ENCODE assay signal across 21 cellular contexts in the genomic region with DNA sequence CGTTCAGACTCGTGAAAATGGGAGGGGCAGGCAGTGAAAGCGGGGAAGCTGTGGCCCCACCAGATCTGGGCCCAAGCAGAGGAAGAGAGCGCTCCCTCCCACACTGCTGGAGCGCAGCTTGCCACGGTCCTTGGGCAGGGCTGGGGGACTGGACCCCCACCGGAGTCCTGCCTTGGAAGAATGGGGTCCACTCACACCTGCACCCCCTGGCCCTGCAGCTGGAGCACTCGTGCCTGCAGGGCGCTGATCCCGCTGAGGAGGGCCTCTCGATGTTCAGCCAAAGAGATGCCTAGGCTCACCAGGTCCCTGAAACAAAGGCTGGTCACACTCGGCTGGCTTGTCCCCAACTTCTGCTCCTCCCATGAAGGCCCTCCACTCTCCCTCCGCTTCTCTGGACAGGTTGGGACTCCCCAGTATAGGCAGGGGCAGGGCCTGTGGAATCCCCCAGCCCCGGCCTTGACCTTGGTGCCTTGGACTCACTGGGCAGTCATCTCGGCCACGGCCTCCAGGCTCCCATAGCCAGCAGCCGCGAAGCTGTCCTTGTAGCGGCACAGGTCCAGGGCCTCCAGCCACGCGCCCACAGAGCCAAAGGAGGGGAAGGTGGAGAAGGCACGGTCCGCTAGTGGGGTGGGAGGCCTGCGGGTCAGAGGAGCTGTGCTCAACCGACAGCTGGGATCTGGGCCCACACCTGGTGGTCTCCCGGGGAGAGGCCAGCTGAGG. TPM values are rescaled to one million over a fixed set of nuclear protein-coding genes. Genes with fewer than 3 reads are reported as not detected.
DNase-seq lines count a peak whose midpoint lies in the region; ATAC-seq, FAIRE-seq and TF ChIP-seq lines count a peak whose summit lies in the region.
"Had no signal": no experiment of that assay in that cellular context is flagged by ENCODE, and none has a peak within 500 bp of the region (broad histone marks: within the 10 kb centered on the region; RNA-seq: fewer than 3 reads in every experiment).

No MANE protein-coding gene starts in this region.

- peaks cover 4% of the 10 kb centered on the region for H3K9me1 ChIP-seq in K562 (ENCODE audit: control insufficient read depth, insufficient read depth, low read length)

- TF ChIP-seq EP300 in K562 (IDR thresholded peaks at IDR 0.05; ENCODE audit: low read length) = no peak

- no peaks in the 10 kb centered on the region for H3K9me3 Mint-ChIP-seq in glutamatergic neuron (ENCODE audit: unreplicated experiment)
- no peaks in the 10 kb centered on the region for H3K9me3 Mint-ChIP-seq in CD8-positive, alpha-beta memory T cell
- H3K9me3 Mint-ChIP-seq: CD8-positive, alpha-beta T cell; IgD-negative memory B cell had no signal

- no peaks in the 10 kb centered on the region for H3K36me3 Mint-ChIP-seq in glutamatergic neuron (ENCODE audit: unreplicated experiment)
- H3K36me3 Mint-ChIP-seq in CD8-positive, alpha-beta memory T cell = no peaks in the 10 kb centered on the region
- H3K36me3 Mint-ChIP-seq: CD8-positive, alpha-beta T cell; IgD-negative memory B cell had no signal

- DNase-seq in K562 (ENCODE audit: extremely low read depth in 1 of 4, low spot score in 3 of 4) = no peak
- peak; percentile 41 for DNase-seq in glutamatergic neuron
- no peak for DNase-seq in neuronal stem cell (ENCODE audit: low spot score)
- DNase-seq in DMS53 treated with DMSO at 0.1 percent for 48 hours (lab: John Stamatoyannopoulos, UW; ENCODE audit: unreplicated experiment) = no peak
- no peak for DNase-seq in EL
- no peak for DNase-seq in CD8-positive, alpha-beta memory T cell
- DNase-seq: CD8-positive, alpha-beta T cell; COR-L47; DMS 273 treated with DMSO at 0.1 percent for 48 hours; DMS53; GDM1; GM23248; HCEC 1CT had no signal

- peak overlapping the region; percentile 67 for H2BK5ac ChIP-seq in neuronal stem cell (ENCODE audit: low read length)

- BruUV-seq in K562 (replicated peaks; lab: Mats Ljungman, UMichigan) = no TSS peak

- H3K4me1 Mint-ChIP-seq in glutamatergic neuron (ENCODE audit: low read depth, unreplicated experiment) = no peaks in the 10 kb centered on the region
- H3K4me1 Mint-ChIP-seq in CD8-positive, alpha-beta memory T cell = no peaks in the 10 kb centered on the region
- H3K4me1 Mint-ChIP-seq: B cell, IgD-negative memory B cell had no signal

- H3K4ac ChIP-seq in neuronal stem cell (ENCODE audit: low read length) = no peak overlapping the region

- no peak overlapping the region for H4K8ac ChIP-seq in neuronal stem cell (ENCODE audit: low read depth, low read length)

- peaks cover 1% of the 10 kb centered on the region for H3K79me1 ChIP-seq in neuronal stem cell (ENCODE audit: low read depth, low read length)

- H3K4me3 Mint-ChIP-seq in glutamatergic neuron (ENCODE audit: unreplicated experiment) = no peak overlapping the region
- no peak overlapping the region for H3K4me3 Mint-ChIP-seq in CD8-positive, alpha-beta memory T cell
- H3K4me3 Mint-ChIP-seq: B cell; CD8-positive, alpha-beta T cell; IgD-negative memory B cell had no signal

- H2BK15ac ChIP-seq in neuronal stem cell (ENCODE audit: low read length) = peak overlapping the region; percentile 21

- CTCF ChIA-PET in K562 (lab: Yijun Ruan, JAX; ENCODE audit: low intra/inter-chr PET ratio) = no interaction called here
- CTCF ChIA-PET in CD8-positive, alpha-beta memory T cell (lab: Charles Lee) = no interaction called here

- no peak overlapping the region for H2AFZ ChIP-seq in K562 (ENCODE audit: low read depth, low read length)
- no peak overlapping the region for H2AFZ ChIP-seq in neuronal stem cell (ENCODE audit: low read length)
- H2AFZ ChIP-seq: GM23248 had no signal

- no peak for FAIRE-seq in K562 (lab: Jason Lieb, UNC)
- FAIRE-seq: GM12892, GM18507, HTR-8/SVneo had no signal

- no peak overlapping the region for H3K27ac Mint-ChIP-seq in glutamatergic neuron (ENCODE audit: unreplicated experiment)
- peak overlapping the region in 1 of 8 donors; percentile 43 for H3K27ac Mint-ChIP-seq in CD8-positive, alpha-beta memory T cell
- H3K27ac Mint-ChIP-seq: B cell; CD8-positive, alpha-beta T cell had no signal

- H3K27ac ChIP-seq in K562 (ENCODE audit: extremely low read depth, low read depth, low read length) = no peak overlapping the region
- no peak overlapping the region for H3K27ac ChIP-seq in neuronal stem cell (replicated peaks; ENCODE audit: low read length)
- no peak overlapping the region for H3K27ac ChIP-seq in CD8-positive, alpha-beta memory T cell (ENCODE audit: low read depth, low read length)
- H3K27ac ChIP-seq: BLaER1 treated with 17β-estradiol and CSF1 and Interleukin-3, amounts not matched to agents 10 nM and 100 nM; GM23248 had no signal

- no peaks in the 10 kb centered on the region for H3K79me2 ChIP-seq in K562 (ENCODE audit: control insufficient read depth, insufficient read depth, low read length)

- peak overlapping the region; percentile 75 for H3K23ac ChIP-seq in neuronal stem cell (ENCODE audit: low read depth, low read length, poor library complexity)

- H2AK5ac ChIP-seq in neuronal stem cell (ENCODE audit: low read depth, low read length) = peak overlapping the region; percentile 68

- in situ Hi-C loops in K562 (cut with MboI) = no loop called here

- H3K14ac ChIP-seq in neuronal stem cell (ENCODE audit: low read length) = no peak overlapping the region

- H4K20me1 ChIP-seq in K562 (replicated peaks; ENCODE audit: control insufficient read depth, insufficient read depth, low read length) = peaks cover 18% of the 10 kb centered on the region

- TF ChIP-seq CTCF in K562 (IDR thresholded peaks at IDR 0.05 in 2 of 3, conservative IDR thresholded peaks at IDR 0.05 in 1 of 3; ENCODE audit: insufficient read depth in 2 of 3, low read depth in 1 of 3, low read length in 3 of 3) (no peak), glutamatergic neuron (IDR thresholded peaks at IDR 0.05; ENCODE audit: partially characterized antibody, unreplicated experiment) (no peak)

- H3K4me1 ChIP-seq in K562 (replicated peaks in 1 of 2; ENCODE audit: control insufficient read depth in 2 of 2, insufficient read depth in 2 of 2, low read length in 2 of 2) (peaks cover 0 to 30% of the 10 kb centered on the region in 2 experiments; a peak in 2 of 5 replicates), neuronal stem cell (ENCODE audit: control insufficient read depth in 2 of 2, insufficient read depth in 1 of 2, low read depth in 1 of 2, low read length in 2 of 2) (peaks cover 0 to 15% of the 10 kb centered on the region in 2 donors)
- no peaks in the 10 kb centered on the region for H3K4me1 ChIP-seq in CD8-positive, alpha-beta memory T cell (ENCODE audit: insufficient read depth, low read length)

- intact Hi-C loops in K562 (cut with micrococcal nuclease) = no loop called here

- no peak; the same call in 2 of the 3 replicates for ATAC-seq in K562
- ATAC-seq: CD8-positive, alpha-beta T cell had no signal

- H3K4me2 ChIP-seq in K562 (ENCODE audit: insufficient read depth, low read length) = no peak overlapping the region
- no peak overlapping the region for H3K4me2 ChIP-seq in neuronal stem cell (ENCODE audit: insufficient read depth, low read length, poor library complexity, severe bottlenecking)
- H3K4me2 ChIP-seq: BLaER1 treated with 17β-estradiol and CSF1 and Interleukin-3, amounts not matched to agents 10 nM and 100 nM had no signal

- H3K4me3 ChIP-seq in K562 (no peak overlapping the region), neuronal stem cell (ENCODE audit: low read length in 2 of 2) (no peak overlapping the region)
- no peak overlapping the region for H3K4me3 ChIP-seq in CD8-positive, alpha-beta memory T cell (ENCODE audit: low read length)
- H3K4me3 ChIP-seq: BLaER1 treated with 17β-estradiol and CSF1 and Interleukin-3, amounts not matched to agents 10 nM and 100 nM; GM23248 had no signal

- H2BK120ac ChIP-seq in neuronal stem cell (ENCODE audit: low read depth, low read length) = no peak overlapping the region

- H3K27me3 ChIP-seq in K562 (ENCODE audit: control insufficient read depth in 2 of 2, insufficient read depth in 2 of 2, low read length in 2 of 2) (peaks cover 38 to 71% of the 10 kb centered on the region in 2 experiments), neuronal stem cell (ENCODE audit: control insufficient read depth in 3 of 3, insufficient read depth in 3 of 3, low read depth in 1 of 3, low read length in 3 of 3) (peaks cover 0 to 44% (median 0%) of the 10 kb centered on the region in 3 experiments)
- H3K27me3 ChIP-seq in CD8-positive, alpha-beta memory T cell (ENCODE audit: insufficient read depth, low read length, poor library complexity, severe bottlenecking) = no peaks in the 10 kb centered on the region
- H3K27me3 ChIP-seq: BLaER1 treated with 17β-estradiol and CSF1 and Interleukin-3, amounts not matched to agents 10 nM and 100 nM had no signal

- H3K9me3 ChIP-seq in K562 (replicated peaks; ENCODE audit: control insufficient read depth, insufficient read depth, low read depth, low read length) = no peaks in the 10 kb centered on the region
- H3K9me3 ChIP-seq in neuronal stem cell (replicated peaks in 1 of 2; ENCODE audit: control insufficient read depth in 2 of 2, insufficient read depth in 1 of 2, low read depth in 1 of 2, low read length in 2 of 2) = no peaks in the 10 kb centered on the region
- H3K9me3 ChIP-seq in CD8-positive, alpha-beta memory T cell (ENCODE audit: low read length) = no peaks in the 10 kb centered on the region
- H3K9me3 ChIP-seq: BLaER1 treated with 17β-estradiol and CSF1 and Interleukin-3, amounts not matched to agents 10 nM and 100 nM had no signal

- no peak for TF ChIP-seq RAD21 in K562 (CRISPR knock-in tag; conservative IDR thresholded peaks at IDR 0.05 in 1 of 2, IDR thresholded peaks at IDR 0.05 in 1 of 2)

- no peaks in the 10 kb centered on the region for H3K27me3 Mint-ChIP-seq in glutamatergic neuron (ENCODE audit: unreplicated experiment)
- peaks cover 4 to 16% of the 10 kb centered on the region in 2 donors for H3K27me3 Mint-ChIP-seq in CD8-positive, alpha-beta memory T cell
- H3K27me3 Mint-ChIP-seq: B cell had no signal

- TF ChIP-seq POLR2A in K562 (conservative IDR thresholded peaks at IDR 0.05) = no peak

- POLR2A ChIA-PET in K562 (lab: Yijun Ruan, JAX) = interaction anchor here (0.5 to 2.1 kb wide), 8 partner anchors 8 to 263 kb away, joined by 3 to 11 read pairs (median 3); no protein-coding TSS in a partner anchor
- POLR2A ChIA-PET in CD8-positive, alpha-beta memory T cell (lab: Charles Lee) = no interaction called here

- WGBS in K562 (ENCODE audit: insufficient coverage, low coverage, missing lambda C conversion rate) = 12% methylated on average over 26 of the region's 26 CpGs
- no CpG with 5 or more reads among the region's 26 CpGs for WGBS in neuronal stem cell (ENCODE audit: extremely low coverage in 2 of 2, insufficient read length in 2 of 2, insufficient replicate concordance in 1 of 2), 2 donors

- H2BK12ac ChIP-seq in neuronal stem cell (ENCODE audit: low read length) = no peak overlapping the region

- no peak overlapping the region for H4K91ac ChIP-seq in neuronal stem cell (ENCODE audit: low read depth, low read length, poor library complexity)

- H3K36me3 ChIP-seq in K562 (ENCODE audit: control insufficient read depth, insufficient read depth, low read length) (no peaks in the 10 kb centered on the region), neuronal stem cell (replicated peaks in 1 of 2; ENCODE audit: control insufficient read depth in 2 of 2, insufficient read depth in 2 of 2, low read length in 2 of 2) (no peaks in the 10 kb centered on the region)
- no peaks in the 10 kb centered on the region for H3K36me3 ChIP-seq in CD8-positive, alpha-beta memory T cell (ENCODE audit: insufficient read depth, low read length)
- H3K36me3 ChIP-seq: BLaER1 treated with 17β-estradiol and CSF1 and Interleukin-3, amounts not matched to agents 10 nM and 100 nM had no signal

- H3K9ac ChIP-seq in K562 (ENCODE audit: insufficient read depth in 1 of 2, low read depth in 2 of 2, low read length in 2 of 2) (0 out of 4 replicates have a peak overlapping the region, but pooled peaks of 1 of the 2 experiments have one; percentile 2), neuronal stem cell (ENCODE audit: low read depth, low read length, poor library complexity) (no peak overlapping the region)
- H3K9ac ChIP-seq: BLaER1 treated with 17β-estradiol and CSF1 and Interleukin-3, amounts not matched to agents 10 nM and 100 nM; GM23248 had no signal

- peak overlapping the region; percentile 60 for H3K18ac ChIP-seq in neuronal stem cell (ENCODE audit: low read length)

RNA-seq across cellular contexts. Expression of gene CDCA8, which starts 26.0 kb away (rescaled TPM):
- 55.0 and 75.1 TPM in 2 replicates for total RNA-seq in K562 (2011; cell fraction: chromatin; rRNA removed; ENCODE audit: low replicate concordance)
- total RNA-seq in K562 (2011; cell fraction: nucleolus; rRNA removed) = 60.3 and 62.5 TPM in 2 replicates
- 61.4 and 63.4 TPM in 2 replicates for total RNA-seq in K562 (2011; cell fraction: nucleoplasm; rRNA removed)
- total RNA-seq in K562 (2014; rRNA removed) = 26.4 and 29.3 TPM in 2 replicates
- total RNA-seq in K562 (2014; rRNA removed; fragmentation: Illumina TruSeq; extraction: Trizol) = 35.8 and 38.3 TPM in 2 replicates
- total RNA-seq in K562 (2015; rRNA removed; fragmentation: Illumina TruSeq; extraction: Trizol) = 34.4 and 37.7 TPM in 2 replicates
- 72.5 and 81.8 TPM in 2 replicates for total RNA-seq in K562 (2021)
- polyA plus RNA-seq in K562 (2011; rRNA removed) = 118 and 120 TPM in 2 replicates
- 99.5 and 121 TPM in 2 replicates for polyA plus RNA-seq in K562 (2011; cell fraction: cytosol; rRNA removed)
- polyA plus RNA-seq in K562 (2011; cell fraction: nucleus; rRNA removed) = 89.5 and 92.0 TPM in 2 replicates
- polyA plus RNA-seq in K562 (2012) = 72.5 and 78.6 TPM in 2 replicates
- 117 and 124 TPM in 2 replicates for polyA plus RNA-seq in K562 (2014; fragmentation: Illumina TruSeq; extraction: Trizol)
- 100 to 1,000 TPM in 1 of 2 experiments, 10 to 100 TPM in 1; 84.3 to 148 TPM for polyA plus RNA-seq in K562 (2014; fragmentation: Nextera tagmentation; extraction: Ambion mirVana)
- polyA plus RNA-seq in K562 (2014; rRNA removed) = 74.1 and 81.7 TPM in 2 replicates
- 68.8 and 84.8 TPM in 2 replicates for polyA minus RNA-seq in K562 (2011; rRNA and poly(A)+ RNA removed)
- 44.7 and 47.7 TPM in 2 replicates for polyA minus RNA-seq in K562 (2011; cell fraction: cytosol; rRNA and poly(A)+ RNA removed)
- polyA minus RNA-seq in K562 (2011; cell fraction: nucleus; rRNA and poly(A)+ RNA removed) = 24.9 and 31.9 TPM in 2 replicates
- total RNA-seq in glutamatergic neuron (ENCODE audit: unreplicated experiment) = 10.4 TPM
- 69.7 TPM for polyA plus RNA-seq in neuronal stem cell (2013, experiment 1 of 2)
- polyA plus RNA-seq in neuronal stem cell (2013, experiment 2 of 2) = 69.6 TPM
- 10 to 100 TPM; 37.4 to 39.6 TPM for total RNA-seq in CD8-positive, alpha-beta memory T cell
- 2.4 TPM for polyA plus RNA-seq in CD8-positive, alpha-beta memory T cell

RNA-seq across cellular contexts. Expression of gene EPHA10, which starts 46.6 kb away (rescaled TPM):
- not detected in 2 replicates for total RNA-seq in K562 (2011; cell fraction: chromatin; rRNA removed; ENCODE audit: low replicate concordance)
- total RNA-seq in K562 (2011; cell fraction: nucleolus; rRNA removed) = not detected in 2 replicates
- not detected in 2 replicates for total RNA-seq in K562 (2011; cell fraction: nucleoplasm; rRNA removed)
- total RNA-seq in K562 (2014; rRNA removed) (not detected in 2 replicates), K562 (2014; rRNA removed; fragmentation: Illumina TruSeq; extraction: Trizol) (not detected in 2 replicates), K562 (2015; rRNA removed; fragmentation: Illumina TruSeq; extraction: Trizol) (not detected in 2 replicates), K562 (2021) (0.02 TPM in 1 of 2 replicates, not detected in the other), glutamatergic neuron (ENCODE audit: unreplicated experiment) (4.8 TPM)
- polyA plus RNA-seq in K562 (2011; rRNA removed) (not detected in 2 replicates), K562 (2014; fragmentation: Illumina TruSeq; extraction: Trizol) (not detected in 2 replicates), K562 (2014; fragmentation: Nextera tagmentation; extraction: Ambion mirVana) (under 1 TPM in 1 of 2 experiments, not detected in 1; 0.03 TPM), K562 (2014; rRNA removed) (not detected in 2 replicates)
- polyA plus RNA-seq in K562 (2011; cell fraction: cytosol; rRNA removed) = not detected in 2 replicates
- 0.04 TPM in 1 of 2 replicates, not detected in the other for polyA plus RNA-seq in K562 (2011; cell fraction: nucleus; rRNA removed)
- 0.07 and 0.08 TPM in 2 replicates for polyA plus RNA-seq in K562 (2012)
- not detected in 2 replicates for polyA minus RNA-seq in K562 (2011; rRNA and poly(A)+ RNA removed)
- polyA minus RNA-seq in K562 (2011; cell fraction: cytosol; rRNA and poly(A)+ RNA removed) = not detected in 2 replicates
- polyA minus RNA-seq in K562 (2011; cell fraction: nucleus; rRNA and poly(A)+ RNA removed) = not detected in 2 replicates
- polyA plus RNA-seq in neuronal stem cell (2013, experiment 1 of 2) = 0.31 TPM
- polyA plus RNA-seq in neuronal stem cell (2013, experiment 2 of 2) = 0.21 TPM
- total RNA-seq in CD8-positive, alpha-beta memory T cell = under 1 TPM in 1 of 2 experiments, not detected in 1; 0.04 TPM
- polyA plus RNA-seq in CD8-positive, alpha-beta memory T cell = not detected
- total RNA-seq: A172; CD8-positive, alpha-beta T cell; GM23248; H4 had no signal
- polyA plus RNA-seq: GM23248, IgD-negative memory B cell had no signal
